Comparison of ENCODE assay signal across 22 cellular contexts in genomic region chr1:95286479-95286878, GRCh38. TPM values are rescaled to one million over a fixed set of nuclear protein-coding genes. Genes with fewer than 3 reads are reported as not detected.
A peak's percentile ranks its signal among the peaks of the same experiment; 100 is the strongest.
DNase-seq lines count a peak whose midpoint lies in the region; ATAC-seq, FAIRE-seq and TF ChIP-seq lines count a peak whose summit lies in the region.
"Had no signal": no experiment of that assay in that cellular context is flagged by ENCODE, and none has a peak within 500 bp of the region (broad histone marks: within the 10 kb centered on the region; RNA-seq: fewer than 3 reads in every experiment).

No MANE protein-coding gene starts in this region.

- H3K36me3 ChIP-seq in HepG2 (replicated peaks in 1 of 2; ENCODE audit: control insufficient read depth in 1 of 2, insufficient read depth in 2 of 2, low read length in 2 of 2): no peaks in the 10 kb centered on the region; a peak in 1 of 5 replicates
- H3K36me3 ChIP-seq: transverse colon had no signal

- H3K27me3 Mint-ChIP-seq in osteocyte (ENCODE audit: unreplicated experiment) (peaks cover 29% of the 10 kb centered on the region), HFFc6 (ENCODE audit: insufficient read depth) (no peaks in the 10 kb centered on the region)

- H3K9me3 Mint-ChIP-seq in osteocyte (ENCODE audit: unreplicated experiment) (no peaks in the 10 kb centered on the region), HFFc6 (no peaks in the 10 kb centered on the region)
- H3K9me3 Mint-ChIP-seq: activated naive CD4-positive, alpha-beta T cell treated with anti-CD3 and anti-CD28 coated beads, Interleukin-2, amount 50 U/mL, for 72 hours; naive B cell had no signal

- CTCF ChIA-PET in HepG2 (lab: Yijun Ruan, JAX; ENCODE audit: low intra/inter-chr PET ratio, low total read pairs): no interaction called here

- FAIRE-seq in HepG2 (lab: Jason Lieb, UNC): peak; percentile 28
- FAIRE-seq: colon had no signal

- H3K27ac Mint-ChIP-seq in osteocyte (ENCODE audit: unreplicated experiment) (no peak overlapping the region), HFFc6 (no peak overlapping the region)
- H3K27ac Mint-ChIP-seq: activated naive CD4-positive, alpha-beta T cell treated with anti-CD3 and anti-CD28 coated beads, Interleukin-2, amount 50 U/mL, for 72 hours; CD4-positive, CD25-positive, alpha-beta regulatory T cell; naive B cell had no signal

- no peaks in the 10 kb centered on the region for H3K4me1 Mint-ChIP-seq in osteocyte (ENCODE audit: unreplicated experiment)
- H3K4me1 Mint-ChIP-seq in HFFc6 (ENCODE audit: low read depth): no peaks in the 10 kb centered on the region
- H3K4me1 Mint-ChIP-seq: CD4-positive, CD25-positive, alpha-beta regulatory T cell; naive B cell had no signal

- in situ Hi-C loops in G401 (cut with HindIII; ENCODE audit: low sequenced_read_pairs) (no loop called here), HepG2 (cut with HindIII; ENCODE audit: extremely low pct_ligation_motif_present, low pct_unique_long_range_greater_than_20kb) (no loop called here)

- no peak for TF ChIP-seq POLR2A in HepG2 (IDR thresholded peaks at IDR 0.05; ENCODE audit: insufficient read depth in 1 of 2, low read depth in 2 of 2, low read length in 2 of 2)

- H3K9ac ChIP-seq in HepG2 (ENCODE audit: insufficient read depth, low read depth, low read length): no peak overlapping the region
- H3K9ac ChIP-seq: parathyroid adenoma, SK-N-SH had no signal

- TF ChIP-seq CTCF in VCaP (conservative IDR thresholded peaks at IDR 0.05): no peak
- no peak for TF ChIP-seq CTCF in HepG2 (CRISPR knock-in tag; IDR thresholded peaks at IDR 0.05)
- TF ChIP-seq CTCF in osteocyte (IDR thresholded peaks at IDR 0.05): no peak
- no peak for TF ChIP-seq CTCF in HFFc6 (IDR thresholded peaks at IDR 0.05)

- intact Hi-C loops in HepG2 (cut with micrococcal nuclease; ENCODE audit: unreplicated experiment): no loop called here

- H3K4me3 Mint-ChIP-seq in osteocyte (ENCODE audit: unreplicated experiment): no peak overlapping the region
- no peak overlapping the region for H3K4me3 Mint-ChIP-seq in HFFc6
- H3K4me3 Mint-ChIP-seq: CD4-positive, CD25-positive, alpha-beta regulatory T cell; naive B cell had no signal

- DNase-seq in G401 (ENCODE audit: low spot score) (peak; percentile 2), NCI-H146 (lab: John Stamatoyannopoulos, UW) (peak; percentile 77), HepG2 (ENCODE audit: low spot score) (peak; percentile 32), T-helper 2 cell (no peak), osteocyte (ENCODE audit: extremely low spot score, unreplicated experiment) (no peak), HFFc6 (no peak)
- DNase-seq: activated CD8-positive, alpha-beta memory T cell treated with anti-CD3 and anti-CD28 coated beads for 24 hours; activated T-cell treated with anti-CD3 and anti-CD28 coated beads, Interleukin-2, amount 50 U/mL, for 48 hours; CD4-positive, CD25-positive, alpha-beta regulatory T cell; naive B cell; NCI-H187 treated with DMSO at 0.1 percent for 48 hours; stimulated activated CD4-positive, alpha-beta T cell treated with anti-CD3 and anti-CD28 coated beads, Interleukin-2, amount 100 ng/mL, for 24 hours; stimulated activated naive CD4-positive, alpha-beta T cell treated with Interleukin-2 at 50 U/mL for 16 hours; T1000; transverse colon had no signal

- ATAC-seq in HepG2 (peak; percentile 99), HG03095 (IDR thresholded peaks at IDR 0.05; ENCODE audit: unreplicated experiment) (no peak)
- ATAC-seq: activated CD4-positive, CD25-positive, alpha-beta regulatory T cell treated with anti-CD3 and anti-CD28 coated beads, Interleukin-2, amount 50 U/mL, for 24 hours; activated naive CD4-positive, alpha-beta T cell treated with anti-CD3 and anti-CD28 coated beads, Interleukin-2, amount 50 U/mL, for 72 hours had no signal

- H2AFZ ChIP-seq in HepG2 (ENCODE audit: low read length): no peak overlapping the region
- H2AFZ ChIP-seq: parathyroid adenoma had no signal

- H3K4me2 ChIP-seq in HepG2 (ENCODE audit: low read depth, low read length): peak overlapping the region; percentile 25; the same call in 1 of the 2 replicates
- H3K4me2 ChIP-seq: SK-N-SH had no signal

- H4K20me1 ChIP-seq in HepG2 (ENCODE audit: insufficient read depth, low read length): no peaks in the 10 kb centered on the region

- TF ChIP-seq EP300 in HepG2 (IDR thresholded peaks at IDR 0.05; ENCODE audit: low read depth in 2 of 2, low read length in 2 of 2) (no peak; a peak in 1 of 4 replicates), HepG2 (CRISPR knock-in tag; IDR thresholded peaks at IDR 0.05; ENCODE audit: borderline replicate concordance) (no peak)

- H3K27ac ChIP-seq in VCaP: peak overlapping the region; percentile 58
- no peak overlapping the region for H3K27ac ChIP-seq in HepG2 (ENCODE audit: extremely low read length, insufficient read depth, low read length)
- H3K27ac ChIP-seq: parathyroid adenoma, transverse colon had no signal

- peaks cover 20% of the 10 kb centered on the region for H3K4me1 ChIP-seq in HepG2 (ENCODE audit: insufficient read depth, low read length)
- H3K4me1 ChIP-seq: parathyroid adenoma, transverse colon had no signal

- H3K36me3 Mint-ChIP-seq in osteocyte (ENCODE audit: unreplicated experiment): no peaks in the 10 kb centered on the region
- no peaks in the 10 kb centered on the region for H3K36me3 Mint-ChIP-seq in HFFc6 (ENCODE audit: low read depth)
- H3K36me3 Mint-ChIP-seq: activated naive CD4-positive, alpha-beta T cell treated with anti-CD3 and anti-CD28 coated beads, Interleukin-2, amount 50 U/mL, for 72 hours; CD4-positive, CD25-positive, alpha-beta regulatory T cell; naive B cell had no signal

- POLR2A ChIA-PET in HepG2 (lab: Yijun Ruan, JAX): no interaction called here

- peaks cover 0 to 3% of the 10 kb centered on the region in 2 experiments; a peak in 1 of 5 replicates for H3K27me3 ChIP-seq in HepG2 (ENCODE audit: control insufficient read depth in 1 of 2, insufficient read depth in 2 of 2, low read length in 2 of 2)
- H3K27me3 ChIP-seq: transverse colon had no signal

- H3K9me3 ChIP-seq in HepG2 (ENCODE audit: low read length): no peaks in the 10 kb centered on the region
- H3K9me3 ChIP-seq: SK-N-SH, transverse colon had no signal

- no peak overlapping the region for H3K4me3 ChIP-seq in HepG2 (replicated peaks in 1 of 3; ENCODE audit: insufficient read depth in 1 of 3, low read depth in 2 of 3, low read length in 3 of 3)
- H3K4me3 ChIP-seq: transverse colon had no signal

- no peak for TF ChIP-seq RAD21 in HepG2 (CRISPR knock-in tag; IDR thresholded peaks at IDR 0.05)

- H3K79me2 ChIP-seq in HepG2 (ENCODE audit: insufficient read depth, low read length): no peaks in the 10 kb centered on the region
- H3K79me2 ChIP-seq: parathyroid adenoma had no signal

- BruUV-seq in HepG2 (replicated peaks; lab: Mats Ljungman, UMichigan): no TSS peak

- 0% methylated on average over 5 of the region's 5 CpGs for WGBS in HepG2 (ENCODE audit: low lambda C conversion rate)

TF ChIP-seq in HepG2, 621 proteins besides CTCF, POLR2A, EP300 and RAD21 (continues in another document):
- TF ChIP-seq NR2F2 (IDR thresholded peaks at IDR 0.05; ENCODE audit: borderline replicate concordance, low read depth) (peak; percentile 49; the same call in 1 of the 2 replicates), SMC3 (IDR thresholded peaks at IDR 0.05; ENCODE audit: low read length) (peak; percentile 8; the same call in 1 of the 2 replicates), TBX2 (CRISPR knock-in tag; IDR thresholded peaks at IDR 0.05; ENCODE audit: borderline replicate concordance) (0 out of 2 replicates have a peak, but pooled peaks have one; percentile 34)

RNA-seq across cellular contexts. Expression of gene RWDD3, which starts 52.5 kb away (rescaled TPM):
- 15.6 and 19.6 TPM in 2 replicates for total RNA-seq in G401 (2014; rRNA removed; shearing (Covaris generic))
- total RNA-seq in HepG2 (2016; rRNA removed; fragmentation: Illumina TruSeq; extraction: Trizol): 21.2 and 22.7 TPM in 2 replicates
- total RNA-seq in HepG2 (2016; cell fraction: cytosol; rRNA removed; fragmentation: Illumina TruSeq; extraction: Trizol; ENCODE audit: low read depth): 4.8 and 7.5 TPM in 2 replicates
- 20.5 and 25.9 TPM in 2 replicates for total RNA-seq in HepG2 (2016; cell fraction: insoluble cytoplasmic fraction; rRNA removed; fragmentation: Illumina TruSeq; extraction: Trizol)
- 15.8 and 16.6 TPM in 2 replicates for total RNA-seq in HepG2 (2016; cell fraction: membrane; rRNA removed; fragmentation: Illumina TruSeq; extraction: Trizol)
- 26.9 and 28.8 TPM in 2 replicates for total RNA-seq in HepG2 (2016; cell fraction: nucleus; rRNA removed; fragmentation: Illumina TruSeq; extraction: Trizol)
- polyA plus RNA-seq in HepG2 (2011; rRNA removed): 16.2 and 18.3 TPM in 2 replicates
- 8.0 and 10.2 TPM in 2 replicates for polyA plus RNA-seq in HepG2 (2011; cell fraction: cytosol; rRNA removed)
- 17.2 and 19.7 TPM in 2 replicates for polyA plus RNA-seq in HepG2 (2011; cell fraction: nucleus; rRNA removed)
- 15.3 and 20.4 TPM in 2 replicates for polyA plus RNA-seq in HepG2 (2012)
- 7.6 and 10.7 TPM in 2 replicates for polyA plus RNA-seq in HepG2 (2016; cell fraction: cytosol; fragmentation: Illumina TruSeq; extraction: Trizol; ENCODE audit: low read depth)
- polyA plus RNA-seq in HepG2 (2016; cell fraction: insoluble cytoplasmic fraction; fragmentation: Illumina TruSeq; extraction: Trizol; ENCODE audit: low read depth): 23.8 and 27.0 TPM in 2 replicates
- 13.8 and 14.0 TPM in 2 replicates for polyA plus RNA-seq in HepG2 (2016; cell fraction: membrane; fragmentation: Illumina TruSeq; extraction: Trizol; ENCODE audit: low read depth)
- 43.8 and 46.3 TPM in 2 replicates for polyA plus RNA-seq in HepG2 (2016; cell fraction: nucleus; fragmentation: Illumina TruSeq; extraction: Trizol; ENCODE audit: insufficient read depth, low read depth)
- 2.3 and 4.1 TPM in 2 replicates for polyA minus RNA-seq in HepG2 (2011; rRNA and poly(A)+ RNA removed; ENCODE audit: low replicate concordance)
- polyA minus RNA-seq in HepG2 (2011; cell fraction: cytosol; rRNA and poly(A)+ RNA removed): 3.7 and 4.5 TPM in 2 replicates
- polyA minus RNA-seq in HepG2 (2011; cell fraction: nucleus; rRNA and poly(A)+ RNA removed): 17.4 and 24.0 TPM in 2 replicates
- total RNA-seq in osteocyte: 13.1 and 15.5 TPM in 2 replicates
- total RNA-seq in HFFc6 (2021; fragmentation: NEBNext Ultra II Directional; extraction: Animal tissue kit (Norgen Biotek cat#: 25700)): 10 to 100 TPM; 11.7 to 14.6 (median 13.0) TPM

Comparison
In these comparisons a context has a peak if more than half of its experiments do, and no peak if none do; other contexts are left out.
1. DNase-seq: peak in G401 (single experiment), NCI-H146 (single experiment) and HepG2 (single experiment); none in T-helper 2 cell (0 of 5), osteocyte (single experiment) and HFFc6 (single experiment).